ENCODE assay signal across 1 cellular context in the genomic region with DNA sequence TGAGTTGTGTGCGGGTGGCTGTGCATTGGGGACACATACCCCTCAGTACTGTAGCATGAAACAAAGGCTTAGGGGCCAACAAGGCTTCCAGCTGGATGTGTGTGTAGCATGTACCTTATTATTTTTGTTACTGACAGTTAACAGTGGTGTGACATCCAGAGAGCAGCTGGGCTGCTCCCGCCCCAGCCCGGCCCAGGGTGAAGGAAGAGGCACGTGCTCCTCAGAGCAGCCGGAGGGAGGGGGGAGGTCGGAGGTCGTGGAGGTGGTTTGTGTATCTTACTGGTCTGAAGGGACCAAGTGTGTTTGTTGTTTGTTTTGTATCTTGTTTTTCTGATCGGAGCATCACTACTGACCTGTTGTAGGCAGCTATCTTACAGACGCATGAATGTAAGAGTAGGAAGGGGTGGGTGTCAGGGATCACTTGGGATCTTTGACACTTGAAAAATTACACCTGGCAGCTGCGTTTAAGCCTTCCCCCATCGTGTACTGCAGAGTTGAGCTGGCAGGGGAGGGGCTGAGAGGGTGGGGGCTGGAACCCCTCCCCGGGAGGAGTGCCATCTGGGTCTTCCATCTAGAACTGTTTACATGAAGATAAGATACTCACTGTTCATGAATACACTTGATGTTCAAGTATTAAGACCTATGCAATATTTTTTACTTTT.
TF ChIP-seq lines count a peak whose summit lies in the region.

No MANE protein-coding gene starts in this region.

TF ChIP-seq in HepG2, 621 proteins besides CTCF, POLR2A, EP300 and RAD21 (continued from another document):
- TF ChIP-seq, protein P1, sequence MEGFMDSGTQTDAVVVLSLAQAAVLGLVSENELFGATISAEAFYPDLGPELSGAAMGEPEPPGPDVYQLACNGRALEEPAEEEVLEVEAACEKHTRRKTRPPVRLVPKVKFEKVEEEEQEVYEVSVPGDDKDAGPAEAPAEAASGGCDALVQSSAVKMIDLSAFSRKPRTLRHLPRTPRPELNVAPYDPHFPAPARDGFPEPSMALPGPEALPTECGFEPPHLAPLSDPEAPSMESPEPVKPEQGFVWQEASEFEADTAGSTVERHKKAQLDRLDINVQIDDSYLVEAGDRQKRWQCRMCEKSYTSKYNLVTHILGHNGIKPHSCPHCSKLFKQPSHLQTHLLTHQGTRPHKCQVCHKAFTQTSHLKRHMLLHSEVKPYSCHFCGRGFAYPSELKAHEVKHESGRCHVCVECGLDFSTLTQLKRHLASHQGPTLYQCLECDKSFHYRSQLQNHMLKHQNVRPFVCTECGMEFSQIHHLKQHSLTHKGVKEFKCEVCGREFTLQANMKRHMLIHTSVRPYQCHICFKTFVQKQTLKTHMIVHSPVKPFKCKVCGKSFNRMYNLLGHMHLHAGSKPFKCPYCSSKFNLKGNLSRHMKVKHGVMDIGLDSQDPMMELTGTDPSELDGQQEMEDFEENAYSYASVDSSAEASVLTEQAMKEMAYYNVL (CRISPR knock-in tag; IDR thresholded peaks at IDR 0.05; ENCODE audit: borderline replicate concordance): 0 out of 2 replicates have a peak, but pooled peaks have one; percentile 38
- no peak for TF ChIP-seq ZMYM4 (CRISPR knock-in tag; IDR thresholded peaks at IDR 0.05)
- no peak for TF ChIP-seq KDM5A (IDR thresholded peaks at IDR 0.05; ENCODE audit: borderline replicate concordance, low read length)
- no peak for TF ChIP-seq MIER2 (CRISPR knock-in tag; IDR thresholded peaks at IDR 0.05)
- peak; percentile 61; the same call in 1 of the 2 replicates for TF ChIP-seq ZNF674 (CRISPR knock-in tag; IDR thresholded peaks at IDR 0.05; ENCODE audit: low read depth)
- TF ChIP-seq ZNF678 (CRISPR knock-in tag; IDR thresholded peaks at IDR 0.05): 0 out of 2 replicates have a peak, but pooled peaks have one; percentile 37
- TF ChIP-seq ZFP82 (CRISPR knock-in tag; IDR thresholded peaks at IDR 0.05; ENCODE audit: borderline replicate concordance): no peak
- TF ChIP-seq ZBTB20 (CRISPR knock-in tag; IDR thresholded peaks at IDR 0.05; ENCODE audit: borderline replicate concordance, low read depth): no peak
- no peak for TF ChIP-seq ZFP36L2 (CRISPR knock-in tag; IDR thresholded peaks at IDR 0.05)
- no peak for TF ChIP-seq ZNF367 (CRISPR knock-in tag; IDR thresholded peaks at IDR 0.05; ENCODE audit: borderline replicate concordance)
- no peak for TF ChIP-seq CREM (IDR thresholded peaks at IDR 0.05)
- TF ChIP-seq CREM (CRISPR knock-in tag; IDR thresholded peaks at IDR 0.05): no peak
- TF ChIP-seq BHLHE40 (IDR thresholded peaks at IDR 0.05; ENCODE audit: low read length): peak; percentile 72
